In genomic region chr12:71216725-71217579, GRCh38 we compare ENCODE assay signal across 8 cellular contexts. TPM values are rescaled to one million over a fixed set of nuclear protein-coding genes. Genes with fewer than 3 reads are reported as not detected.
DNase-seq lines count a peak whose midpoint lies in the region; ATAC-seq and TF ChIP-seq lines count a peak whose summit lies in the region.

No MANE protein-coding gene starts in this region.

- H3K4me3 ChIP-seq in HL-60 (replicated peaks; ENCODE audit: insufficient read depth, low read length) = no peak overlapping the region
- no peak overlapping the region for H3K4me3 ChIP-seq in OCI-LY3 (ENCODE audit: low read length)
- H3K4me3 ChIP-seq in osteoblast (ENCODE audit: insufficient read depth, low read length) = no peak overlapping the region

- no peak for ATAC-seq in natural killer cell treated with Interleukin-12 subunit alpha and Interleukin-12 subunit beta and Interleukin-15 and Interleukin-18, amount 100 ng/mL, for 72 hours
- ATAC-seq in Right ventricle myocardium inferior (no peak), HG03460 (IDR thresholded peaks at IDR 0.05; ENCODE audit: unreplicated experiment) (no peak)

- no peak overlapping the region for H3K4me3 Mint-ChIP-seq in natural killer cell treated with Interleukin-12 subunit alpha and Interleukin-12 subunit beta and Interleukin-15 and Interleukin-18, amount 100 ng/mL, for 72 hours

- H3K27ac Mint-ChIP-seq in natural killer cell treated with Interleukin-12 subunit alpha and Interleukin-12 subunit beta and Interleukin-15 and Interleukin-18, amount 100 ng/mL, for 72 hours = no peak overlapping the region

- H3K27me3 ChIP-seq in HL-60 (ENCODE audit: insufficient read depth, poor library complexity, severe bottlenecking) (no peaks in the 10 kb centered on the region), OCI-LY3 (ENCODE audit: low read depth, low read length) (peaks cover 16% of the 10 kb centered on the region), osteoblast (ENCODE audit: insufficient read depth, low read length) (no peaks in the 10 kb centered on the region)

- H3K79me2 ChIP-seq in OCI-LY3 (ENCODE audit: low read length) = no peaks in the 10 kb centered on the region
- H3K79me2 ChIP-seq in osteoblast (ENCODE audit: insufficient read depth, low read length) = no peaks in the 10 kb centered on the region

- H3K36me3 ChIP-seq in OCI-LY3 (replicated peaks; ENCODE audit: low read depth, low read length) = no peaks in the 10 kb centered on the region
- no peaks in the 10 kb centered on the region for H3K36me3 ChIP-seq in osteoblast (ENCODE audit: insufficient read depth, low read length)

- no peaks in the 10 kb centered on the region for H3K4me1 ChIP-seq in OCI-LY3 (ENCODE audit: low read length)
- H3K4me1 ChIP-seq in osteoblast (ENCODE audit: insufficient read depth, low read length) = no peaks in the 10 kb centered on the region

- H3K9me3 ChIP-seq in OCI-LY3 (ENCODE audit: insufficient read depth, low read length) (no peaks in the 10 kb centered on the region), osteoblast (ENCODE audit: low read depth, low read length) (no peaks in the 10 kb centered on the region)

- TF ChIP-seq CTCF in HL-60 (IDR thresholded peaks at IDR 0.05; ENCODE audit: insufficient read depth, low read length) (peak; percentile 7), OCI-LY3 (IDR thresholded peaks at IDR 0.05; ENCODE audit: low read depth, low read length) (peak; percentile 62), osteoblast (IDR thresholded peaks at IDR 0.05; ENCODE audit: extremely low read depth, low read depth, low read length) (peak; percentile 29)

- intact Hi-C loops in Right ventricle myocardium inferior (cut with DNase I) = no loop called here

- H3K27ac ChIP-seq in HL-60 (replicated peaks) (no peak overlapping the region), OCI-LY3 (ENCODE audit: low read length) (no peak overlapping the region), epithelial cell of prostate (no peak overlapping the region), osteoblast (ENCODE audit: low read depth, low read length) (no peak overlapping the region)

- H2AFZ ChIP-seq in OCI-LY3 (ENCODE audit: low read depth, low read length) (no peak overlapping the region), osteoblast (ENCODE audit: low read length) (no peak overlapping the region)

- H3K9me3 Mint-ChIP-seq in natural killer cell treated with Interleukin-12 subunit alpha and Interleukin-12 subunit beta and Interleukin-15 and Interleukin-18, amount 100 ng/mL, for 72 hours = peaks cover 4% of the 10 kb centered on the region

- H4K20me1 ChIP-seq in OCI-LY3 (ENCODE audit: insufficient read depth, low read length) (no peaks in the 10 kb centered on the region), osteoblast (ENCODE audit: insufficient read depth, low read length) (no peaks in the 10 kb centered on the region)

- H3K4me2 ChIP-seq in OCI-LY3 (ENCODE audit: low read length) = no peak overlapping the region
- H3K4me2 ChIP-seq in osteoblast (ENCODE audit: insufficient read depth, low read length) = no peak overlapping the region

- H3K27me3 Mint-ChIP-seq in natural killer cell treated with Interleukin-12 subunit alpha and Interleukin-12 subunit beta and Interleukin-15 and Interleukin-18, amount 100 ng/mL, for 72 hours = no peaks in the 10 kb centered on the region

- H3K36me3 Mint-ChIP-seq in natural killer cell treated with Interleukin-12 subunit alpha and Interleukin-12 subunit beta and Interleukin-15 and Interleukin-18, amount 100 ng/mL, for 72 hours = no peaks in the 10 kb centered on the region

- no peak overlapping the region for H3K9ac ChIP-seq in OCI-LY3 (ENCODE audit: low read length)

- H3K4me1 Mint-ChIP-seq in natural killer cell treated with Interleukin-12 subunit alpha and Interleukin-12 subunit beta and Interleukin-15 and Interleukin-18, amount 100 ng/mL, for 72 hours (ENCODE audit: low read depth in 2 of 2) = no peaks in the 10 kb centered on the region

- DNase-seq in ELR (ENCODE audit: low read depth) (peak; percentile 36), HL-60 (ENCODE audit: low read depth in 1 of 2, low spot score in 1 of 2) (peak in 1 of 2 experiments; percentile 18), epithelial cell of prostate (ENCODE audit: low read depth, low spot score) (peak; percentile 6), osteoblast (ENCODE audit: insufficient read length, low spot score, missing footprints) (no peak), Right ventricle myocardium inferior (ENCODE audit: missing footprints) (no peak)
- no peak for DNase-seq in natural killer cell treated with Interleukin-12 subunit alpha and Interleukin-12 subunit beta and Interleukin-15 and Interleukin-18, amount 100 ng/mL, for 72 hours (ENCODE audit: low spot score)

RNA-seq across cellular contexts. Expression of gene TSPAN8, which starts 59.2 kb away (rescaled TPM):
- total RNA-seq in osteoblast (under 0.01 TPM in 1 of 2 replicates, not detected in the other), Right ventricle myocardium inferior (not detected)
- total RNA-seq in natural killer cell treated with Interleukin-12 subunit alpha and Interleukin-12 subunit beta and Interleukin-15 and Interleukin-18, amount 100 ng/mL, for 72 hours = not detected

Comparison
In these comparisons a context has a peak if more than half of its experiments do, and no peak if none do; other contexts are left out.
1. DNase-seq: peak in ELR (single experiment) and epithelial cell of prostate (single experiment); none in osteoblast (single experiment), natural killer cell treated with Interleukin-12 subunit alpha and Interleukin-12 subunit beta and Interleukin-15 and Interleukin-18, amount 100 ng/mL, for 72 hours (single experiment) and Right ventricle myocardium inferior (single experiment).
2. CTCF ChIP-seq: peak in every context shown above with its lines; median percentile 62 in OCI-LY3; 29 in osteoblast; 7 in HL-60.